25 cellular contexts compared by ENCODE assay signal in genomic region chr13:78476910-78477309, GRCh38.
DNase-seq lines count a peak whose midpoint lies in the region; ATAC-seq, FAIRE-seq and TF ChIP-seq lines count a peak whose summit lies in the region.
"Had no signal": no experiment of that assay in that cellular context is flagged by ENCODE, and none has a peak within 500 bp of the region (broad histone marks: within the 10 kb centered on the region; RNA-seq: fewer than 3 reads in every experiment).

No MANE protein-coding gene starts in this region.

- in situ Hi-C loops in GM12878 (cut with MboI): no loop called here

- no peak overlapping the region for H3K9ac ChIP-seq in GM12878 (ENCODE audit: control insufficient read depth, insufficient read depth, low read length)
- H3K9ac ChIP-seq: BLaER1 treated with 17β-estradiol and CSF1 and Interleukin-3, amounts not matched to agents 10 nM and 100 nM; KMS-11 had no signal

- no peaks in the 10 kb centered on the region for H3K79me2 ChIP-seq in GM12878 (ENCODE audit: control insufficient read depth, insufficient read depth, low read length)

- BruUV-seq in GM12878 (replicated peaks; lab: Mats Ljungman, UMichigan): no TSS peak

- SMC1A ChIA-PET in GM12878 (lab: Charles Lee; ENCODE audit: uncharacterized antibody, unreplicated experiment): interaction anchor here (0.7 to 1.5 kb wide), 3 partner anchors 56 to 222 kb away, joined by 3 to 8 read pairs (median 3); no protein-coding TSS in a partner anchor

- H3K4me3 ChIP-seq in GM12878: no peak overlapping the region
- H3K4me3 ChIP-seq: BLaER1 treated with 17β-estradiol and CSF1 and Interleukin-3, amounts not matched to agents 10 nM and 100 nM; SJCRH30 had no signal

- peak; percentile 9 for FAIRE-seq in GM12892 (lab: Jason Lieb, UNC)
- no peak for FAIRE-seq in GM12878 (lab: Jason Lieb, UNC)
- FAIRE-seq: A204.1, GM12891, GM18507, H54, RCC 7860 had no signal

- no peak for TF ChIP-seq EP300 in GM12878 (IDR thresholded peaks at IDR 0.05; ENCODE audit: borderline replicate concordance in 1 of 2, control insufficient read depth in 1 of 2, low read depth in 2 of 2, low read length in 2 of 2)

- WGBS in GM12878 (ENCODE audit: insufficient coverage, insufficient replicate concordance, low lambda C conversion rate, missing lambda C conversion rate): 4% methylated on average over 8 of the region's 8 CpGs

- no peaks in the 10 kb centered on the region; the same call in 2 of the 3 replicates for H3K9me3 ChIP-seq in GM12878 (replicated peaks; ENCODE audit: control insufficient read depth, insufficient read depth, low read length)
- H3K9me3 ChIP-seq: BLaER1 treated with 17β-estradiol and CSF1 and Interleukin-3, amounts not matched to agents 10 nM and 100 nM; SJCRH30 had no signal

- no peaks in the 10 kb centered on the region for H3K27me3 ChIP-seq in GM12878 (replicated peaks in 1 of 2; ENCODE audit: control insufficient read depth in 2 of 2, insufficient read depth in 2 of 2, low read length in 1 of 2)
- H3K27me3 ChIP-seq: BLaER1 treated with 17β-estradiol and CSF1 and Interleukin-3, amounts not matched to agents 10 nM and 100 nM; SJCRH30 had no signal

- ATAC-seq in GM19035 (IDR thresholded peaks at IDR 0.05; ENCODE audit: unreplicated experiment) (peak; percentile 56), HG02852 (IDR thresholded peaks at IDR 0.05; ENCODE audit: unreplicated experiment) (peak; percentile 44), GM12878 (peak; percentile 55)
- ATAC-seq: SK-N-SH treated with all-trans-retinoic acid at 6 μM for 48 hours had no signal

- POLR2A ChIA-PET in GM12878 (lab: Charles Lee): interaction anchor here (0.8 kb wide), 1 partner anchor 8 kb away, joined by 4 read pairs; no protein-coding TSS in a partner anchor

- no peak overlapping the region for H3K27ac ChIP-seq in GM12878 (ENCODE audit: control insufficient read depth, insufficient read depth)
- H3K27ac ChIP-seq: BLaER1 treated with 17β-estradiol and CSF1 and Interleukin-3, amounts not matched to agents 10 nM and 100 nM; HL-60; KMS-11; SJCRH30 had no signal

- no peak overlapping the region for H2AFZ ChIP-seq in GM12878 (ENCODE audit: control insufficient read depth, low read depth, low read length)

- H3K4me1 ChIP-seq in GM12878 (ENCODE audit: control insufficient read depth, insufficient read depth, low read length): no peaks in the 10 kb centered on the region
- H3K4me1 ChIP-seq: SJCRH30 had no signal

- no peak overlapping the region for H3K4me2 ChIP-seq in GM12878 (ENCODE audit: control insufficient read depth, insufficient read depth)
- H3K4me2 ChIP-seq: BLaER1 treated with 17β-estradiol and CSF1 and Interleukin-3, amounts not matched to agents 10 nM and 100 nM; KMS-11 had no signal

- no peak for DNase-seq in GM12892 (ENCODE audit: insufficient read length)
- no peak for DNase-seq in GM12878 (ENCODE audit: low read depth, low spot score)
- DNase-seq in inferior parietal cortex (ENCODE audit: extremely low spot score): no peak
- DNase-seq in SIG-M5 treated with dmso at 0.1 percent for 504 hours (lab: John Stamatoyannopoulos, UW; ENCODE audit: unreplicated experiment): no peak
- no peak for DNase-seq in superior temporal gyrus (ENCODE audit: extremely low spot score)
- DNase-seq: CD4-positive, alpha-beta T cell; COR-L47; DMS53; MM.1S; NCI-H1048; NCI-H1694 treated with DMSO at 0.1 percent for 48 hours; NCI-H2227 treated with DMSO at 0.1 percent for 48 hours; SJCRH30; T-helper 2 cell had no signal

- TF ChIP-seq POLR2A in GM12892 (IDR thresholded peaks at IDR 0.05; ENCODE audit: low read depth, low read length): no peak
- no peak for TF ChIP-seq POLR2A in GM12878 (IDR thresholded peaks at IDR 0.05; ENCODE audit: low read depth, low read length)

- intact Hi-C loops in GM12878 (cut with micrococcal nuclease; ENCODE audit: unreplicated experiment): no loop called here

- RAD21 ChIA-PET in GM12878 (lab: Charles Lee; ENCODE audit: unreplicated experiment): interaction anchor here (0.8 to 1.0 kb wide), 3 partner anchors 113 to 339 kb away, joined by 3 read pairs; no protein-coding TSS in a partner anchor

- CTCF ChIA-PET in GM12878 (lab: Yijun Ruan, JAX): interaction anchor here (0.7 to 1.5 kb wide), 2 partner anchors 236 to 339 kb away, joined by 3 to 4 read pairs; no protein-coding TSS in a partner anchor

- TF ChIP-seq RAD21 in GM12878 (IDR thresholded peaks at IDR 0.05; ENCODE audit: insufficient read depth, low read depth, low read length): no peak

- TF ChIP-seq CTCF in GM12878 (IDR thresholded peaks at IDR 0.05 in 2 of 3, conservative IDR thresholded peaks at IDR 0.05 in 1 of 3; ENCODE audit: control insufficient read depth in 2 of 3, extremely low read depth in 1 of 3, insufficient read depth in 1 of 3, low read depth in 3 of 3, low read length in 3 of 3): no peak

- H4K20me1 ChIP-seq in GM12878 (ENCODE audit: control insufficient read depth, insufficient read depth): no peaks in the 10 kb centered on the region
- H4K20me1 ChIP-seq: BLaER1 treated with 17β-estradiol and CSF1 and Interleukin-3, amounts not matched to agents 10 nM and 100 nM had no signal

- H3K36me3 ChIP-seq in GM12878 (ENCODE audit: control insufficient read depth in 2 of 2, insufficient read depth in 2 of 2, low read length in 1 of 2): no peaks in the 10 kb centered on the region
- H3K36me3 ChIP-seq: BLaER1 treated with 17β-estradiol and CSF1 and Interleukin-3, amounts not matched to agents 10 nM and 100 nM; SJCRH30 had no signal

TF ChIP-seq in GM12878, 131 proteins besides CTCF, POLR2A, EP300 and RAD21:
- TF ChIP-seq MTA2 (IDR thresholded peaks at IDR 0.05; ENCODE audit: low read depth) (peak; percentile 63), NR2C2 (IDR thresholded peaks at IDR 0.05; ENCODE audit: borderline replicate concordance, control insufficient read depth, insufficient read length, low read depth) (no peak), MEF2B (IDR thresholded peaks at IDR 0.05; ENCODE audit: partially characterized antibody, poor library complexity, severe bottlenecking) (peak; percentile 64), USF1 (IDR thresholded peaks at IDR 0.05; ENCODE audit: borderline replicate concordance, extremely low read length, insufficient read depth, low read depth, low read length) (no peak), MEF2A (IDR thresholded peaks at IDR 0.05; ENCODE audit: insufficient read depth, low read depth, low read length) (0 out of 2 replicates have a peak, but pooled peaks have one; percentile 11), ZNF217 (IDR thresholded peaks at IDR 0.05) (peak; percentile 84; the same call in 1 of the 2 replicates), KDM1A (IDR thresholded peaks at IDR 0.05; ENCODE audit: borderline replicate concordance) (no peak), RAD51 (IDR thresholded peaks at IDR 0.05) (no peak), SPI1 (IDR thresholded peaks at IDR 0.05; ENCODE audit: borderline replicate concordance, insufficient read depth, low read depth, low read length) (0 out of 2 replicates have a peak, but pooled peaks have one; percentile 13), NR2F1 (conservative IDR thresholded peaks at IDR 0.05) (peak; percentile 33; the same call in 1 of the 2 replicates), IKZF2 (IDR thresholded peaks at IDR 0.05) (peak in 1 of 2 experiments; percentile 35; a peak in 2 of 4 replicates), IKZF1 (conservative IDR thresholded peaks at IDR 0.05) (peak; percentile 50; the same call in 1 of the 2 replicates)
